Comparison of ENCODE assay signal across 2 cellular contexts in the genomic region with DNA sequence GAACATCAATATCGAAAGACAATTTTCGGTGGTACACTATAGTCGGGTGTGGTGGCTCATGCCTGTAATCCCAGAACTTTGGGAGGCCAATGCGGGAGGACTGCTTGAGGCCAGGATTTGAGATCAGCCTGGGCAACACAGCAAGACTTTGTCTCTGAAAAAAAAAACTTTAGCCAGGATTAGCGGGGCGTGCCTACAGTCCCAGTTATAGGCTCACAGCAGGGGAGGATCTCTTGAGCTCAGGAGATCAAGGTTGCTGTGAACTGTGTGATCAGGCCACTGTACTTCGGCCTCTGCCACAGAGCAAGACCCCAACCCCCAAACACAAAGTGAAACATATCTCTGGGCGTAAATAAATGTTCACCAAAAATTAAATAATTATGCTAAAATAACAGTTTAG.
TF ChIP-seq lines count a peak whose summit lies in the region.

No MANE protein-coding gene starts in this region.

TF ChIP-seq in SK-N-SH, 30 proteins besides CTCF, POLR2A, EP300 and RAD21 (continued from another document):
- TF ChIP-seq, protein P1, sequence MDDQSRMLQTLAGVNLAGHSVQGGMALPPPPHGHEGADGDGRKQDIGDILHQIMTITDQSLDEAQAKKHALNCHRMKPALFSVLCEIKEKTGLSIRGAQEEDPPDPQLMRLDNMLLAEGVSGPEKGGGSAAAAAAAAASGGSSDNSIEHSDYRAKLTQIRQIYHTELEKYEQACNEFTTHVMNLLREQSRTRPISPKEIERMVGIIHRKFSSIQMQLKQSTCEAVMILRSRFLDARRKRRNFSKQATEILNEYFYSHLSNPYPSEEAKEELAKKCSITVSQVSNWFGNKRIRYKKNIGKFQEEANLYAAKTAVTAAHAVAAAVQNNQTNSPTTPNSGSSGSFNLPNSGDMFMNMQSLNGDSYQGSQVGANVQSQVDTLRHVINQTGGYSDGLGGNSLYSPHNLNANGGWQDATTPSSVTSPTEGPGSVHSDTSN (IDR thresholded peaks at IDR 0.05): no peak
- TF ChIP-seq, protein P2, sequence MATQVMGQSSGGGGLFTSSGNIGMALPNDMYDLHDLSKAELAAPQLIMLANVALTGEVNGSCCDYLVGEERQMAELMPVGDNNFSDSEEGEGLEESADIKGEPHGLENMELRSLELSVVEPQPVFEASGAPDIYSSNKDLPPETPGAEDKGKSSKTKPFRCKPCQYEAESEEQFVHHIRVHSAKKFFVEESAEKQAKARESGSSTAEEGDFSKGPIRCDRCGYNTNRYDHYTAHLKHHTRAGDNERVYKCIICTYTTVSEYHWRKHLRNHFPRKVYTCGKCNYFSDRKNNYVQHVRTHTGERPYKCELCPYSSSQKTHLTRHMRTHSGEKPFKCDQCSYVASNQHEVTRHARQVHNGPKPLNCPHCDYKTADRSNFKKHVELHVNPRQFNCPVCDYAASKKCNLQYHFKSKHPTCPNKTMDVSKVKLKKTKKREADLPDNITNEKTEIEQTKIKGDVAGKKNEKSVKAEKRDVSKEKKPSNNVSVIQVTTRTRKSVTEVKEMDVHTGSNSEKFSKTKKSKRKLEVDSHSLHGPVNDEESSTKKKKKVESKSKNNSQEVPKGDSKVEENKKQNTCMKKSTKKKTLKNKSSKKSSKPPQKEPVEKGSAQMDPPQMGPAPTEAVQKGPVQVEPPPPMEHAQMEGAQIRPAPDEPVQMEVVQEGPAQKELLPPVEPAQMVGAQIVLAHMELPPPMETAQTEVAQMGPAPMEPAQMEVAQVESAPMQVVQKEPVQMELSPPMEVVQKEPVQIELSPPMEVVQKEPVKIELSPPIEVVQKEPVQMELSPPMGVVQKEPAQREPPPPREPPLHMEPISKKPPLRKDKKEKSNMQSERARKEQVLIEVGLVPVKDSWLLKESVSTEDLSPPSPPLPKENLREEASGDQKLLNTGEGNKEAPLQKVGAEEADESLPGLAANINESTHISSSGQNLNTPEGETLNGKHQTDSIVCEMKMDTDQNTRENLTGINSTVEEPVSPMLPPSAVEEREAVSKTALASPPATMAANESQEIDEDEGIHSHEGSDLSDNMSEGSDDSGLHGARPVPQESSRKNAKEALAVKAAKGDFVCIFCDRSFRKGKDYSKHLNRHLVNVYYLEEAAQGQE (IDR thresholded peaks at IDR 0.05; ENCODE audit: low read depth, low read length): no peak
- TF ChIP-seq, protein P3, sequence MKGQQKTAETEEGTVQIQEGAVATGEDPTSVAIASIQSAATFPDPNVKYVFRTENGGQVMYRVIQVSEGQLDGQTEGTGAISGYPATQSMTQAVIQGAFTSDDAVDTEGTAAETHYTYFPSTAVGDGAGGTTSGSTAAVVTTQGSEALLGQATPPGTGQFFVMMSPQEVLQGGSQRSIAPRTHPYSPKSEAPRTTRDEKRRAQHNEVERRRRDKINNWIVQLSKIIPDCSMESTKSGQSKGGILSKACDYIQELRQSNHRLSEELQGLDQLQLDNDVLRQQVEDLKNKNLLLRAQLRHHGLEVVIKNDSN (IDR thresholded peaks at IDR 0.05; ENCODE audit: borderline replicate concordance, low read depth): no peak
- TF ChIP-seq GATA2 (CRISPR knock-in tag; IDR thresholded peaks at IDR 0.05) (no peak), NFIC (IDR thresholded peaks at IDR 0.05; ENCODE audit: borderline replicate concordance) (no peak), TEAD4 (IDR thresholded peaks at IDR 0.05; ENCODE audit: borderline replicate concordance, insufficient read depth) (no peak), RXRA (IDR thresholded peaks at IDR 0.05; ENCODE audit: borderline replicate concordance, low read depth) (no peak), RCOR1 (IDR thresholded peaks at IDR 0.05; ENCODE audit: low read length) (no peak), ELF1 (IDR thresholded peaks at IDR 0.05) (no peak), NRF1 (IDR thresholded peaks at IDR 0.05; ENCODE audit: low read depth, low read length) (no peak), MXI1 (IDR thresholded peaks at IDR 0.05; ENCODE audit: low read depth, low read length) (no peak), FOSL2 (IDR thresholded peaks at IDR 0.05; ENCODE audit: borderline replicate concordance, low read depth) (no peak), TAF1 (IDR thresholded peaks at IDR 0.05; ENCODE audit: borderline replicate concordance, low read depth, low read length) (no peak)
- TF ChIP-seq, protein P4, sequence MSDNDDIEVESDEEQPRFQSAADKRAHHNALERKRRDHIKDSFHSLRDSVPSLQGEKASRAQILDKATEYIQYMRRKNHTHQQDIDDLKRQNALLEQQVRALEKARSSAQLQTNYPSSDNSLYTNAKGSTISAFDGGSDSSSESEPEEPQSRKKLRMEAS (IDR thresholded peaks at IDR 0.05; ENCODE audit: low read depth): no peak
- TF ChIP-seq, protein P5, sequence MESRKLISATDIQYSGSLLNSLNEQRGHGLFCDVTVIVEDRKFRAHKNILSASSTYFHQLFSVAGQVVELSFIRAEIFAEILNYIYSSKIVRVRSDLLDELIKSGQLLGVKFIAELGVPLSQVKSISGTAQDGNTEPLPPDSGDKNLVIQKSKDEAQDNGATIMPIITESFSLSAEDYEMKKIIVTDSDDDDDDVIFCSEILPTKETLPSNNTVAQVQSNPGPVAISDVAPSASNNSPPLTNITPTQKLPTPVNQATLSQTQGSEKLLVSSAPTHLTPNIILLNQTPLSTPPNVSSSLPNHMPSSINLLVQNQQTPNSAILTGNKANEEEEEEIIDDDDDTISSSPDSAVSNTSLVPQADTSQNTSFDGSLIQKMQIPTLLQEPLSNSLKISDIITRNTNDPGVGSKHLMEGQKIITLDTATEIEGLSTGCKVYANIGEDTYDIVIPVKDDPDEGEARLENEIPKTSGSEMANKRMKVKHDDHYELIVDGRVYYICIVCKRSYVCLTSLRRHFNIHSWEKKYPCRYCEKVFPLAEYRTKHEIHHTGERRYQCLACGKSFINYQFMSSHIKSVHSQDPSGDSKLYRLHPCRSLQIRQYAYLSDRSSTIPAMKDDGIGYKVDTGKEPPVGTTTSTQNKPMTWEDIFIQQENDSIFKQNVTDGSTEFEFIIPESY (IDR thresholded peaks at IDR 0.05; ENCODE audit: borderline replicate concordance, low read depth): no peak
- TF ChIP-seq, protein P6, sequence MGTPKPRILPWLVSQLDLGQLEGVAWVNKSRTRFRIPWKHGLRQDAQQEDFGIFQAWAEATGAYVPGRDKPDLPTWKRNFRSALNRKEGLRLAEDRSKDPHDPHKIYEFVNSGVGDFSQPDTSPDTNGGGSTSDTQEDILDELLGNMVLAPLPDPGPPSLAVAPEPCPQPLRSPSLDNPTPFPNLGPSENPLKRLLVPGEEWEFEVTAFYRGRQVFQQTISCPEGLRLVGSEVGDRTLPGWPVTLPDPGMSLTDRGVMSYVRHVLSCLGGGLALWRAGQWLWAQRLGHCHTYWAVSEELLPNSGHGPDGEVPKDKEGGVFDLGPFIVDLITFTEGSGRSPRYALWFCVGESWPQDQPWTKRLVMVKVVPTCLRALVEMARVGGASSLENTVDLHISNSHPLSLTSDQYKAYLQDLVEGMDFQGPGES (IDR thresholded peaks at IDR 0.05; ENCODE audit: low read depth, low read length): no peak

TF ChIP-seq in SK-N-SH treated with all-trans-retinoic acid at 6 μM for 48 hours, 23 proteins besides CTCF, POLR2A, EP300 and RAD21 (continued from another document):
- TF ChIP-seq, protein P7, sequence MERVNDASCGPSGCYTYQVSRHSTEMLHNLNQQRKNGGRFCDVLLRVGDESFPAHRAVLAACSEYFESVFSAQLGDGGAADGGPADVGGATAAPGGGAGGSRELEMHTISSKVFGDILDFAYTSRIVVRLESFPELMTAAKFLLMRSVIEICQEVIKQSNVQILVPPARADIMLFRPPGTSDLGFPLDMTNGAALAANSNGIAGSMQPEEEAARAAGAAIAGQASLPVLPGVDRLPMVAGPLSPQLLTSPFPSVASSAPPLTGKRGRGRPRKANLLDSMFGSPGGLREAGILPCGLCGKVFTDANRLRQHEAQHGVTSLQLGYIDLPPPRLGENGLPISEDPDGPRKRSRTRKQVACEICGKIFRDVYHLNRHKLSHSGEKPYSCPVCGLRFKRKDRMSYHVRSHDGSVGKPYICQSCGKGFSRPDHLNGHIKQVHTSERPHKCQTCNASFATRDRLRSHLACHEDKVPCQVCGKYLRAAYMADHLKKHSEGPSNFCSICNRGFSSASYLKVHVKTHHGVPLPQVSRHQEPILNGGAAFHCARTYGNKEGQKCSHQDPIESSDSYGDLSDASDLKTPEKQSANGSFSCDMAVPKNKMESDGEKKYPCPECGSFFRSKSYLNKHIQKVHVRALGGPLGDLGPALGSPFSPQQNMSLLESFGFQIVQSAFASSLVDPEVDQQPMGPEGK (CRISPR knock-in tag; IDR thresholded peaks at IDR 0.05; ENCODE audit: borderline replicate concordance): no peak
- TF ChIP-seq, protein P8, sequence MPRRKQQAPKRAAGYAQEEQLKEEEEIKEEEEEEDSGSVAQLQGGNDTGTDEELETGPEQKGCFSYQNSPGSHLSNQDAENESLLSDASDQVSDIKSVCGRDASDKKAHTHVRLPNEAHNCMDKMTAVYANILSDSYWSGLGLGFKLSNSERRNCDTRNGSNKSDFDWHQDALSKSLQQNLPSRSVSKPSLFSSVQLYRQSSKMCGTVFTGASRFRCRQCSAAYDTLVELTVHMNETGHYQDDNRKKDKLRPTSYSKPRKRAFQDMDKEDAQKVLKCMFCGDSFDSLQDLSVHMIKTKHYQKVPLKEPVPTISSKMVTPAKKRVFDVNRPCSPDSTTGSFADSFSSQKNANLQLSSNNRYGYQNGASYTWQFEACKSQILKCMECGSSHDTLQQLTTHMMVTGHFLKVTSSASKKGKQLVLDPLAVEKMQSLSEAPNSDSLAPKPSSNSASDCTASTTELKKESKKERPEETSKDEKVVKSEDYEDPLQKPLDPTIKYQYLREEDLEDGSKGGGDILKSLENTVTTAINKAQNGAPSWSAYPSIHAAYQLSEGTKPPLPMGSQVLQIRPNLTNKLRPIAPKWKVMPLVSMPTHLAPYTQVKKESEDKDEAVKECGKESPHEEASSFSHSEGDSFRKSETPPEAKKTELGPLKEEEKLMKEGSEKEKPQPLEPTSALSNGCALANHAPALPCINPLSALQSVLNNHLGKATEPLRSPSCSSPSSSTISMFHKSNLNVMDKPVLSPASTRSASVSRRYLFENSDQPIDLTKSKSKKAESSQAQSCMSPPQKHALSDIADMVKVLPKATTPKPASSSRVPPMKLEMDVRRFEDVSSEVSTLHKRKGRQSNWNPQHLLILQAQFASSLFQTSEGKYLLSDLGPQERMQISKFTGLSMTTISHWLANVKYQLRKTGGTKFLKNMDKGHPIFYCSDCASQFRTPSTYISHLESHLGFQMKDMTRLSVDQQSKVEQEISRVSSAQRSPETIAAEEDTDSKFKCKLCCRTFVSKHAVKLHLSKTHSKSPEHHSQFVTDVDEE (CRISPR knock-in tag; IDR thresholded peaks at IDR 0.05): no peak
- no peak for TF ChIP-seq PPARA (CRISPR knock-in tag; IDR thresholded peaks at IDR 0.05; ENCODE audit: borderline replicate concordance)
- no peak for TF ChIP-seq ZNF8 (CRISPR knock-in tag; IDR thresholded peaks at IDR 0.05)
- TF ChIP-seq, protein P9, sequence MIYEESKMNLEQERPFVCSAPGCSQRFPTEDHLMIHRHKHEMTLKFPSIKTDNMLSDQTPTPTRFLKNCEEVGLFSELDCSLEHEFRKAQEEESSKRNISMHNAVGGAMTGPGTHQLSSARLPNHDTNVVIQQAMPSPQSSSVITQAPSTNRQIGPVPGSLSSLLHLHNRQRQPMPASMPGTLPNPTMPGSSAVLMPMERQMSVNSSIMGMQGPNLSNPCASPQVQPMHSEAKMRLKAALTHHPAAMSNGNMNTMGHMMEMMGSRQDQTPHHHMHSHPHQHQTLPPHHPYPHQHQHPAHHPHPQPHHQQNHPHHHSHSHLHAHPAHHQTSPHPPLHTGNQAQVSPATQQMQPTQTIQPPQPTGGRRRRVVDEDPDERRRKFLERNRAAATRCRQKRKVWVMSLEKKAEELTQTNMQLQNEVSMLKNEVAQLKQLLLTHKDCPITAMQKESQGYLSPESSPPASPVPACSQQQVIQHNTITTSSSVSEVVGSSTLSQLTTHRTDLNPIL (CRISPR knock-in tag; IDR thresholded peaks at IDR 0.05; ENCODE audit: low read depth): no peak
- no peak for TF ChIP-seq ZFP30 (CRISPR knock-in tag; IDR thresholded peaks at IDR 0.05)
- no peak for TF ChIP-seq ZFP3 (CRISPR knock-in tag; IDR thresholded peaks at IDR 0.05)
- no peak for TF ChIP-seq TOX (CRISPR knock-in tag; IDR thresholded peaks at IDR 0.05; ENCODE audit: borderline replicate concordance)
